Comparison of ENCODE assay signal across 1 cellular context in the genomic region with DNA sequence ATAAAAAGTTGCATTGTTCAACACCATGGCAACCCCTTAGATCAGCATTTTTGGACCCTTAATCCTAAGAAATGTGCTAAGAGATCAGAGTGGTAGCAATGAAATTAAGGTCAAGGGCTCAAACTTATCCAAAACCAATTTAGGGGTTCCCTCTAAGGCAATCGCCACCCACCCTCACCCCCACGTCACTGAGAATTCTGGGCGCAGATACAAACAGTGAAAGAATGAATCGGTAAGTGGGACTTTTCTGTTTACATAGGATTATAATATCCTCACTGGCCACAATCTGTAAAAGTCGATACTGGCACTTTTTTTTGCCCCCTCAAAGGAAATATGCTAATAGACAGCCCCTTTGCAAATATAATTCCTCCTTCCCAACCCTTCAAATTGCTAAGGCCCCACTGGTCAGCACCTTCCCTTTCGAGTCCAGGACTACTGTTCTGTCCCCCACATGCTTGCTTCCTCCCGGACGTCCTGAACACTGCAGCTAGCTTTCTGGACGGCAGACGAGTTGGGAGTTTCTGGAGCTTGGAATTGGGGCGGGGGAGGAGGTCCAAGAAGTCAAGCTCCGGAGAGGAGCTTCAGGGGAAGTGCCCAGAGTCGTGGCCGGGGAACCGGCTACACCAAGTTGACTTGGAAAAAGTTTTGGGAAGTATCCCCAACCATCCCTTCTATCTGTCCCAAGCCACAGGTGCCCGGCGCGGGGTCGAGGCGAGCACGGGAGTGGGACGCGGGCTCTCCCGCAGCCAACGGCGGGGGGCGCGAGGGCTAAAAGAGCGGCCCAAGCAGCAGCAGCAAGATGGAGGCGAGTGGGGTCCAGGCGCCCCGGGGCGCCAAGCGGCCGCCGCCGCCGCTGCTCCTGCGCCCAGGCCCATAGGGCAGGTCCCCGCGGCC.
TF ChIP-seq lines count a peak whose summit lies in the region.

No MANE protein-coding gene starts in this region.

TF ChIP-seq in A549, 52 proteins besides CTCF, POLR2A, EP300 and RAD21 (continued from another document):
- TF ChIP-seq TP53 (CRISPR knock-in tag; IDR thresholded peaks at IDR 0.05): no peak
- TF ChIP-seq, protein P1, sequence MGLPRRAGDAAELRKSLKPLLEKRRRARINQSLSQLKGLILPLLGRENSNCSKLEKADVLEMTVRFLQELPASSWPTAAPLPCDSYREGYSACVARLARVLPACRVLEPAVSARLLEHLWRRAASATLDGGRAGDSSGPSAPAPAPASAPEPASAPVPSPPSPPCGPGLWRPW (IDR thresholded peaks at IDR 0.05): no peak
- no peak for TF ChIP-seq BHLHE40 (IDR thresholded peaks at IDR 0.05; ENCODE audit: low read depth, low read length)
- TF ChIP-seq HOXA7 (CRISPR knock-in tag; IDR thresholded peaks at IDR 0.05): no peak
- TF ChIP-seq, protein P2, sequence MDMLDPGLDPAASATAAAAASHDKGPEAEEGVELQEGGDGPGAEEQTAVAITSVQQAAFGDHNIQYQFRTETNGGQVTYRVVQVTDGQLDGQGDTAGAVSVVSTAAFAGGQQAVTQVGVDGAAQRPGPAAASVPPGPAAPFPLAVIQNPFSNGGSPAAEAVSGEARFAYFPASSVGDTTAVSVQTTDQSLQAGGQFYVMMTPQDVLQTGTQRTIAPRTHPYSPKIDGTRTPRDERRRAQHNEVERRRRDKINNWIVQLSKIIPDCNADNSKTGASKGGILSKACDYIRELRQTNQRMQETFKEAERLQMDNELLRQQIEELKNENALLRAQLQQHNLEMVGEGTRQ (IDR thresholded peaks at IDR 0.05): no peak
- peak; percentile 31 for TF ChIP-seq MAFK (IDR thresholded peaks at IDR 0.05; ENCODE audit: partially characterized antibody)
- peak; percentile 91; the same call in 1 of the 2 replicates for TF ChIP-seq CBX8 (IDR thresholded peaks at IDR 0.05)
- TF ChIP-seq HOXB13 (CRISPR knock-in tag; IDR thresholded peaks at IDR 0.05; ENCODE audit: low read depth): no peak
- TF ChIP-seq NFE2L2 (conservative IDR thresholded peaks at IDR 0.05; ENCODE audit: low read length): no peak
- no peak for TF ChIP-seq MAZ (IDR thresholded peaks at IDR 0.05; ENCODE audit: borderline replicate concordance, low read depth, low read length)
- no peak for TF ChIP-seq FOSL2 (IDR thresholded peaks at IDR 0.05)
- TF ChIP-seq FOSL2 (CRISPR knock-in tag; IDR thresholded peaks at IDR 0.05): no peak
- peak; percentile 84; the same call in 1 of the 2 replicates for TF ChIP-seq RNF2 (IDR thresholded peaks at IDR 0.05; ENCODE audit: borderline replicate concordance, low read depth)
